Comparison of ENCODE assay signal across 13 cellular contexts in the genomic region with DNA sequence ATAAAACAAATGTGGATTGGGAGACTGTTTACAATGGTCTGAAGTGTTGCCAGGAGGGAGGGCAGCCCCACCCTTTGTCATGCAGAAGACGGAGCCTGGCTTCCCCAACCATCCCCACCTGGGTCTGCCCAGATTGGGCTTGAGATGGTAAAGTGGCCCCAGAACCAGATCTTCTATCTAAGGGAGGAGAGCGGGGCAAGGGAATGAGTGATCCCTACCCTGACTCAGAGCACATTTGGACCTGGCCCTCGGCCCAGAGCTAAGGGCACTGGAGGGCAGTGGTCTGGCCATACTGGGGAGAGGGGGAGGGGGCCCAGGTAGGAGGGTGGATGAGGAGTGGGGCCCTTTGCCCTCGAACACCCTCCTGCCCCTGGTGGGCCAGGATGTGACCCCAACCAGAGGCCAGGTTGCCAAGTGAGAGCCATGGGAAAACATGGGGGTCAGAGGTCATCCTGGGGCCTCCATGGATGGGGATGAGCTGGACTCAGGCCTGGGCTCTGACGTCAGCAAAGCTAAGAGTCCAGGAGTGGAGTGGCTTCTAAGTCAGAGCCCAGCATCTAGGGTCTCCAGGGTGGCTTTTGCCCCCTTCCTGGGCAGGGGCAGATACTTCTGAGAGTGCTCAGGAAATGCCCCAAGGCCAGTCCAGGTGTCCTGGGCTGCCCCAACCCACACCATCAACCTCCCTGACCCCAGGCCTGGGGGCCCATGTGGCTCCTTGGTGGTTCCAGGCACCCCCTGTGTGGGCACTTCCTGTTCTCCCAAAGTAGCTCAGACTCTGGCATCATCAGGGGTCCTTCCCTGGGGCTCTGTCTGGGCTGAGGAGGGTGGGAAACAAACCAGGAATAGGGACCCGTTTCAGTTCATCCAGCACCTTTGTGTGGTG. TPM values are rescaled to one million over a fixed set of nuclear protein-coding genes. Genes with fewer than 3 reads are reported as not detected.
DNase-seq lines count a peak whose midpoint lies in the region; ATAC-seq lines count a peak whose summit lies in the region.
"Had no signal": no experiment of that assay in that cellular context is flagged by ENCODE, and none has a peak within 500 bp of the region (broad histone marks: within the 10 kb centered on the region; RNA-seq: fewer than 3 reads in every experiment).

No MANE protein-coding gene starts in this region.

- H3K4me3 ChIP-seq in SJCRH30, result no peak overlapping the region
- H3K4me3 ChIP-seq in mesenchymal stem cell (ENCODE audit: insufficient read depth in 1 of 2, low read depth in 1 of 2, low read length in 2 of 2), result no peak overlapping the region

- H2BK5ac ChIP-seq in mesenchymal stem cell (ENCODE audit: low read depth, low read length, poor library complexity, severe bottlenecking), result no peak overlapping the region

- no peak overlapping the region for H2BK120ac ChIP-seq in mesenchymal stem cell (ENCODE audit: low read depth, low read length)

- H2BK15ac ChIP-seq in mesenchymal stem cell (ENCODE audit: low read depth, poor library complexity, severe bottlenecking), result no peak overlapping the region

- H3K27ac ChIP-seq in SJCRH30 (peak overlapping the region; percentile 84), mesenchymal stem cell (ENCODE audit: low read length, poor library complexity, severe bottlenecking) (no peak overlapping the region)

- no peak overlapping the region for H4K8ac ChIP-seq in mesenchymal stem cell (ENCODE audit: low read length)

- DNase-seq in ELR (ENCODE audit: low read depth) (peak; percentile 17), SJCRH30 (no peak), mesenchymal stem cell (no peak), ecto neural progenitor cell (ENCODE audit: low spot score) (no peak), NCI-H2107 treated with DMSO at 0.1 percent for 48 hours (lab: John Stamatoyannopoulos, UW; ENCODE audit: unreplicated experiment) (no peak)
- DNase-seq: activated CD8-positive, alpha-beta memory T cell treated with anti-CD3 and anti-CD28 coated beads, Interleukin-2, amount 50 U/mL, for 48 hours; activated naive CD8-positive, alpha-beta T cell treated with anti-CD3 and anti-CD28 coated beads for 36 hours; DMS153; erythroblast; hippocampal formation; stimulated activated CD4-positive, alpha-beta T cell treated with anti-CD3 and anti-CD28 coated beads, Interleukin-4, amount 100 ng/mL, for 1 hour had no signal

- H3K4me2 ChIP-seq in mesenchymal stem cell (ENCODE audit: low read length, poor library complexity, severe bottlenecking), result no peak overlapping the region

- no peak overlapping the region for H3K23ac ChIP-seq in mesenchymal stem cell (ENCODE audit: low read length in 2 of 2)

- H3K9me3 ChIP-seq in SJCRH30 (replicated peaks) (no peaks in the 10 kb centered on the region), mesenchymal stem cell (ENCODE audit: control insufficient read depth, low read length) (no peaks in the 10 kb centered on the region)

- H3K4me1 ChIP-seq in SJCRH30 (peaks cover 35% of the 10 kb centered on the region), mesenchymal stem cell (ENCODE audit: control insufficient read depth, insufficient read depth, low read depth, low read length) (no peaks in the 10 kb centered on the region)

- no peak overlapping the region for H3K4ac ChIP-seq in mesenchymal stem cell (ENCODE audit: low read depth in 1 of 2, low read length in 2 of 2)

- peak overlapping the region; percentile 37 for H4K91ac ChIP-seq in mesenchymal stem cell (ENCODE audit: low read length)

- H3K36me3 ChIP-seq in SJCRH30 (no peaks in the 10 kb centered on the region), mesenchymal stem cell (ENCODE audit: control insufficient read depth in 1 of 2, insufficient read depth in 2 of 2, low read depth in 1 of 2, low read length in 2 of 2) (no peaks in the 10 kb centered on the region)

- no peak overlapping the region for H3K9ac ChIP-seq in mesenchymal stem cell (ENCODE audit: low read length)

- no peak overlapping the region for H2AFZ ChIP-seq in mesenchymal stem cell (ENCODE audit: low read depth, low read length)

- no peak for ATAC-seq in GM19467 (IDR thresholded peaks at IDR 0.05; ENCODE audit: unreplicated experiment)

- H3K27me3 ChIP-seq in SJCRH30 (no peaks in the 10 kb centered on the region), mesenchymal stem cell (ENCODE audit: control insufficient read depth in 1 of 2, insufficient read depth in 1 of 2, low read length in 2 of 2) (no peaks in the 10 kb centered on the region)

- H3K18ac ChIP-seq in mesenchymal stem cell (ENCODE audit: low read depth in 1 of 2, low read length in 2 of 2), result no peak overlapping the region

- 84% methylated on average over 6 of the region's 6 CpGs for WGBS in mesenchymal stem cell

- no peak overlapping the region for H3K14ac ChIP-seq in mesenchymal stem cell (ENCODE audit: low read length in 2 of 2)

- no peak overlapping the region for H2AK5ac ChIP-seq in mesenchymal stem cell (ENCODE audit: low read length, severe bottlenecking)

- H2BK12ac ChIP-seq in mesenchymal stem cell (ENCODE audit: low read length in 2 of 2), result no peak overlapping the region

- no peaks in the 10 kb centered on the region for H3K79me1 ChIP-seq in mesenchymal stem cell (replicated peaks; ENCODE audit: low read length, poor library complexity, severe bottlenecking)

RNA-seq across cellular contexts. Expression of a gene that starts 1.6 kb away (rescaled TPM):
- 16.7 and 19.4 TPM in 2 replicates for total RNA-seq in SJCRH30 (2014; rRNA removed; shearing (Covaris generic))
- polyA plus RNA-seq in mesenchymal stem cell (2013, experiment 1 of 2), result 0.07 TPM
- polyA plus RNA-seq in mesenchymal stem cell (2013, experiment 2 of 2), result 0.15 TPM
- total RNA-seq: cerebellum had no signal

RNA-seq across cellular contexts. Expression of a gene that starts 8.4 kb away (rescaled TPM):
- 13.5 and 20.4 TPM in 2 replicates for total RNA-seq in SJCRH30 (2014; rRNA removed; shearing (Covaris generic))
- polyA plus RNA-seq in mesenchymal stem cell (2013, experiment 1 of 2), result 27.0 TPM
- polyA plus RNA-seq in mesenchymal stem cell (2013, experiment 2 of 2), result 24.8 TPM

RNA-seq across cellular contexts. Expression of a gene that starts 33.5 kb away (rescaled TPM):
- 46.0 and 51.1 TPM in 2 replicates for total RNA-seq in SJCRH30 (2014; rRNA removed; shearing (Covaris generic))
- polyA plus RNA-seq in mesenchymal stem cell (2013, experiment 1 of 2), result 31.6 TPM
- 32.5 TPM for polyA plus RNA-seq in mesenchymal stem cell (2013, experiment 2 of 2)

RNA-seq across cellular contexts. Expression of a gene that starts 50.4 kb away (rescaled TPM):
- 0.56 and 0.77 TPM in 2 replicates for total RNA-seq in SJCRH30 (2014; rRNA removed; shearing (Covaris generic))
- not detected for polyA plus RNA-seq in mesenchymal stem cell (2013, experiment 1 of 2)
- 0.01 TPM for polyA plus RNA-seq in mesenchymal stem cell (2013, experiment 2 of 2)
- total RNA-seq: activated naive CD8-positive, alpha-beta T cell treated with anti-CD3 and anti-CD28 coated beads for 36 hours had no signal
